In genomic region chr2:181036848-181037603, GRCh38 we compare ENCODE assay signal across 10 cellular contexts. TPM values are rescaled to one million over a fixed set of nuclear protein-coding genes. Genes with fewer than 3 reads are reported as not detected.
DNase-seq lines count a peak whose midpoint lies in the region; ATAC-seq, FAIRE-seq and TF ChIP-seq lines count a peak whose summit lies in the region.
"Had no signal": no experiment of that assay in that cellular context is flagged by ENCODE, and none has a peak within 500 bp of the region (broad histone marks: within the 10 kb centered on the region; RNA-seq: fewer than 3 reads in every experiment).

No MANE protein-coding gene starts in this region.

- H3K9ac ChIP-seq in kidney (ENCODE audit: low read length in 2 of 2) = no peak overlapping the region
- H3K9ac ChIP-seq in neuronal stem cell (ENCODE audit: low read depth, low read length, poor library complexity) = no peak overlapping the region

- peak; percentile 85 for DNase-seq in EH (ENCODE audit: low read depth)
- peak; percentile 35 for DNase-seq in HTR-8/SVneo (ENCODE audit: insufficient read length, low spot score)
- DNase-seq in fibroblast of gingiva (ENCODE audit: low read depth) = peak; percentile 89
- DNase-seq in NCI-H2171 (lab: John Stamatoyannopoulos, UW) = no peak
- DNase-seq in kidney = no peak
- no peak for DNase-seq in COR-L47 (lab: John Stamatoyannopoulos, UW)
- DNase-seq in neuronal stem cell (ENCODE audit: low spot score) = no peak

- no peak overlapping the region for H3K4me3 ChIP-seq in kidney (ENCODE audit: low read length in 2 of 2)
- no peak overlapping the region for H3K4me3 ChIP-seq in neuronal stem cell (ENCODE audit: low read length in 2 of 2)

- no peak overlapping the region for H3K18ac ChIP-seq in neuronal stem cell (ENCODE audit: low read length)

- H3K4me1 ChIP-seq in kidney (ENCODE audit: control insufficient read depth in 1 of 2, insufficient read depth in 1 of 2, low read depth in 1 of 2, low read length in 2 of 2) = no peaks in the 10 kb centered on the region
- H3K4me1 ChIP-seq in neuronal stem cell (ENCODE audit: control insufficient read depth in 2 of 2, insufficient read depth in 1 of 2, low read depth in 1 of 2, low read length in 2 of 2) = no peaks in the 10 kb centered on the region

- H2BK5ac ChIP-seq in neuronal stem cell (ENCODE audit: low read length) = no peak overlapping the region

- H2BK12ac ChIP-seq in neuronal stem cell (ENCODE audit: low read length) = no peak overlapping the region

- no peak overlapping the region for H4K91ac ChIP-seq in neuronal stem cell (ENCODE audit: low read depth, low read length, poor library complexity)

- no peak overlapping the region for H2BK15ac ChIP-seq in neuronal stem cell (ENCODE audit: low read length)

- TF ChIP-seq CTCF in kidney (IDR thresholded peaks at IDR 0.05; ENCODE audit: borderline replicate concordance, extremely low read depth, insufficient read depth) = no peak

- H3K27me3 ChIP-seq in neuronal stem cell (ENCODE audit: control insufficient read depth in 3 of 3, insufficient read depth in 3 of 3, low read depth in 1 of 3, low read length in 3 of 3) = no peaks in the 10 kb centered on the region

- no peak overlapping the region for H3K4me2 ChIP-seq in neuronal stem cell (ENCODE audit: insufficient read depth, low read length, poor library complexity, severe bottlenecking)

- WGBS in neuronal stem cell (ENCODE audit: extremely low coverage in 2 of 2, insufficient read length in 2 of 2, insufficient replicate concordance in 1 of 2), 2 donors = no CpG with 5 or more reads among the region's 4 CpGs

- no peak overlapping the region for H2BK120ac ChIP-seq in neuronal stem cell (ENCODE audit: low read depth, low read length)

- H3K79me1 ChIP-seq in neuronal stem cell (ENCODE audit: low read depth, low read length) = no peaks in the 10 kb centered on the region

- no peak overlapping the region for H4K8ac ChIP-seq in neuronal stem cell (ENCODE audit: low read depth, low read length)

- H3K9me3 ChIP-seq in kidney (ENCODE audit: control insufficient read depth in 1 of 2, low read length in 2 of 2) (no peaks in the 10 kb centered on the region), neuronal stem cell (replicated peaks in 1 of 2; ENCODE audit: control insufficient read depth in 2 of 2, insufficient read depth in 1 of 2, low read depth in 1 of 2, low read length in 2 of 2) (peaks cover 0 to 13% of the 10 kb centered on the region in 2 donors)

- H3K23ac ChIP-seq in neuronal stem cell (ENCODE audit: low read depth, low read length, poor library complexity) = no peak overlapping the region

- H3K4ac ChIP-seq in neuronal stem cell (ENCODE audit: low read length) = no peak overlapping the region

- no peak overlapping the region for H3K14ac ChIP-seq in neuronal stem cell (ENCODE audit: low read length)

- H2AFZ ChIP-seq in neuronal stem cell (ENCODE audit: low read length) = no peak overlapping the region

- H2AK5ac ChIP-seq in neuronal stem cell (ENCODE audit: low read depth, low read length) = no peak overlapping the region

- H3K36me3 ChIP-seq in kidney (ENCODE audit: control insufficient read depth in 1 of 2, insufficient read depth in 2 of 2, low read length in 2 of 2) (no peaks in the 10 kb centered on the region), neuronal stem cell (replicated peaks in 1 of 2; ENCODE audit: control insufficient read depth in 2 of 2, insufficient read depth in 2 of 2, low read length in 2 of 2) (peaks cover 0 to 5% of the 10 kb centered on the region in 2 donors)

- intact Hi-C loops in kidney (cut with DNase I) = no loop called here

- peak; percentile 67 for FAIRE-seq in HTR-8/SVneo (lab: Jason Lieb, UNC)
- FAIRE-seq in kidney (lab: Jason Lieb, UNC) = no peak
- FAIRE-seq: endometrium had no signal

- ATAC-seq in GM21447 (IDR thresholded peaks at IDR 0.05; ENCODE audit: unreplicated experiment) = peak; percentile 71
- ATAC-seq: Right ventricle myocardium inferior had no signal

- H3K27ac ChIP-seq in kidney (ENCODE audit: low read depth in 2 of 2, low read length in 2 of 2) = no peak overlapping the region
- no peak overlapping the region for H3K27ac ChIP-seq in neuronal stem cell (replicated peaks; ENCODE audit: low read length)

RNA-seq across cellular contexts. Expression of gene UBE2E3, which starts 56.6 kb away (rescaled TPM):
- total RNA-seq in kidney = 78.7 TPM
- polyA plus RNA-seq in kidney (ENCODE audit: insufficient read depth, low read depth, low replicate concordance) = 86.9 TPM
- 212 TPM for polyA plus RNA-seq in neuronal stem cell (2013, experiment 1 of 2)
- 204 TPM for polyA plus RNA-seq in neuronal stem cell (2013, experiment 2 of 2)

Comparison
In these comparisons a context has a peak if more than half of its experiments do, and no peak if none do; other contexts are left out.
1. DNase-seq: peak in EH (single experiment), HTR-8/SVneo (single experiment) and fibroblast of gingiva (single experiment); none in NCI-H2171 (single experiment), kidney (single experiment), COR-L47 (single experiment) and neuronal stem cell (single experiment).